ENCODE assay signal across 1 cellular context in genomic region chr16:21521390-21522143, GRCh38.
TF ChIP-seq lines count a peak whose summit lies in the region.

No MANE protein-coding gene starts in this region.

TF ChIP-seq in HepG2, 621 proteins besides CTCF, POLR2A, EP300 and RAD21 (continued from another document and continues in another):
- peak; percentile 77; the same call in 1 of the 2 replicates for TF ChIP-seq LCORL (IDR thresholded peaks at IDR 0.05)
- TF ChIP-seq LCORL (CRISPR knock-in tag; IDR thresholded peaks at IDR 0.05) = peak; percentile 98
- TF ChIP-seq SIX4 (CRISPR knock-in tag; IDR thresholded peaks at IDR 0.05) = 0 out of 2 replicates have a peak, but pooled peaks have one; percentile 64
- TF ChIP-seq PCBP1 (IDR thresholded peaks at IDR 0.05; ENCODE audit: borderline replicate concordance, low read depth, low read length) = 0 out of 2 replicates have a peak, but pooled peaks have one; percentile 51
- TF ChIP-seq PRDM4 (CRISPR knock-in tag; IDR thresholded peaks at IDR 0.05; ENCODE audit: borderline replicate concordance) = 0 out of 2 replicates have a peak, but pooled peaks have one; percentile 65
- peak; percentile 71; the same call in 1 of the 2 replicates for TF ChIP-seq ZNF567 (CRISPR knock-in tag; IDR thresholded peaks at IDR 0.05; ENCODE audit: borderline replicate concordance)
- peak; percentile 63; the same call in 1 of the 2 replicates for TF ChIP-seq ZNF558 (CRISPR knock-in tag; IDR thresholded peaks at IDR 0.05; ENCODE audit: borderline replicate concordance)
- TF ChIP-seq, protein P1, sequence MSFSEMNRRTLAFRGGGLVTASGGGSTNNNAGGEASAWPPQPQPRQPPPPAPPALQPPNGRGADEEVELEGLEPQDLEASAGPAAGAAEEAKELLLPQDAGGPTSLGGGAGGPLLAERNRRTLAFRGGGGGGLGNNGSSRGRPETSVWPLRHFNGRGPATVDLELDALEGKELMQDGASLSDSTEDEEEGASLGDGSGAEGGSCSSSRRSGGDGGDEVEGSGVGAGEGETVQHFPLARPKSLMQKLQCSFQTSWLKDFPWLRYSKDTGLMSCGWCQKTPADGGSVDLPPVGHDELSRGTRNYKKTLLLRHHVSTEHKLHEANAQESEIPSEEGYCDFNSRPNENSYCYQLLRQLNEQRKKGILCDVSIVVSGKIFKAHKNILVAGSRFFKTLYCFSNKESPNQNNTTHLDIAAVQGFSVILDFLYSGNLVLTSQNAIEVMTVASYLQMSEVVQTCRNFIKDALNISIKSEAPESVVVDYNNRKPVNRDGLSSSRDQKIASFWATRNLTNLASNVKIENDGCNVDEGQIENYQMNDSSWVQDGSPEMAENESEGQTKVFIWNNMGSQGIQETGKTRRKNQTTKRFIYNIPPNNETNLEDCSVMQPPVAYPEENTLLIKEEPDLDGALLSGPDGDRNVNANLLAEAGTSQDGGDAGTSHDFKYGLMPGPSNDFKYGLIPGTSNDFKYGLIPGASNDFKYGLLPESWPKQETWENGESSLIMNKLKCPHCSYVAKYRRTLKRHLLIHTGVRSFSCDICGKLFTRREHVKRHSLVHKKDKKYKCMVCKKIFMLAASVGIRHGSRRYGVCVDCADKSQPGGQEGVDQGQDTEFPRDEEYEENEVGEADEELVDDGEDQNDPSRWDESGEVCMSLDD (CRISPR knock-in tag; IDR thresholded peaks at IDR 0.05; ENCODE audit: borderline replicate concordance) = peak; percentile 76; the same call in 1 of the 2 replicates
- peak; percentile 94; the same call in 1 of the 2 replicates for TF ChIP-seq ZFP36L2 (CRISPR knock-in tag; IDR thresholded peaks at IDR 0.05)
- TF ChIP-seq MTF1 (CRISPR knock-in tag; IDR thresholded peaks at IDR 0.05) = 0 out of 2 replicates have a peak, but pooled peaks have one; percentile 38
- TF ChIP-seq ARID3A (IDR thresholded peaks at IDR 0.05; ENCODE audit: low read depth, low read length) = peak; percentile 87; the same call in 1 of the 2 replicates
- TF ChIP-seq ZNF629 (CRISPR knock-in tag; conservative IDR thresholded peaks at IDR 0.05) = 0 out of 2 replicates have a peak, but pooled peaks have one; percentile 49
- TF ChIP-seq, protein P2, sequence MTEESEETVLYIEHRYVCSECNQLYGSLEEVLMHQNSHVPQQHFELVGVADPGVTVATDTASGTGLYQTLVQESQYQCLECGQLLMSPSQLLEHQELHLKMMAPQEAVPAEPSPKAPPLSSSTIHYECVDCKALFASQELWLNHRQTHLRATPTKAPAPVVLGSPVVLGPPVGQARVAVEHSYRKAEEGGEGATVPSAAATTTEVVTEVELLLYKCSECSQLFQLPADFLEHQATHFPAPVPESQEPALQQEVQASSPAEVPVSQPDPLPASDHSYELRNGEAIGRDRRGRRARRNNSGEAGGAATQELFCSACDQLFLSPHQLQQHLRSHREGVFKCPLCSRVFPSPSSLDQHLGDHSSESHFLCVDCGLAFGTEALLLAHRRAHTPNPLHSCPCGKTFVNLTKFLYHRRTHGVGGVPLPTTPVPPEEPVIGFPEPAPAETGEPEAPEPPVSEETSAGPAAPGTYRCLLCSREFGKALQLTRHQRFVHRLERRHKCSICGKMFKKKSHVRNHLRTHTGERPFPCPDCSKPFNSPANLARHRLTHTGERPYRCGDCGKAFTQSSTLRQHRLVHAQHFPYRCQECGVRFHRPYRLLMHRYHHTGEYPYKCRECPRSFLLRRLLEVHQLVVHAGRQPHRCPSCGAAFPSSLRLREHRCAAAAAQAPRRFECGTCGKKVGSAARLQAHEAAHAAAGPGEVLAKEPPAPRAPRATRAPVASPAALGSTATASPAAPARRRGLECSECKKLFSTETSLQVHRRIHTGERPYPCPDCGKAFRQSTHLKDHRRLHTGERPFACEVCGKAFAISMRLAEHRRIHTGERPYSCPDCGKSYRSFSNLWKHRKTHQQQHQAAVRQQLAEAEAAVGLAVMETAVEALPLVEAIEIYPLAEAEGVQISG (CRISPR knock-in tag; IDR thresholded peaks at IDR 0.05) = peak; percentile 91; the same call in 1 of the 2 replicates
- peak; percentile 94 for TF ChIP-seq ZNF205 (CRISPR knock-in tag; IDR thresholded peaks at IDR 0.05)
- peak; percentile 68; the same call in 1 of the 2 replicates for TF ChIP-seq ZNF598 (CRISPR knock-in tag; IDR thresholded peaks at IDR 0.05; ENCODE audit: borderline replicate concordance)
- peak; percentile 60 for TF ChIP-seq SIX1 (CRISPR knock-in tag; IDR thresholded peaks at IDR 0.05; ENCODE audit: borderline replicate concordance)
- TF ChIP-seq HBP1 (CRISPR knock-in tag; IDR thresholded peaks at IDR 0.05; ENCODE audit: low read depth) = peak; percentile 79; the same call in 1 of the 2 replicates
- peak; percentile 98 for TF ChIP-seq ARHGAP35 (CRISPR knock-in tag; IDR thresholded peaks at IDR 0.05; ENCODE audit: borderline replicate concordance)
- peak; percentile 24; the same call in 1 of the 2 replicates for TF ChIP-seq MAF1 (CRISPR knock-in tag; IDR thresholded peaks at IDR 0.05; ENCODE audit: borderline replicate concordance)
- TF ChIP-seq DR1 (CRISPR knock-in tag; IDR thresholded peaks at IDR 0.05) = peak; percentile 95
- TF ChIP-seq HIVEP1 (CRISPR knock-in tag; IDR thresholded peaks at IDR 0.05) = peak; percentile 91
- TF ChIP-seq ZNF121 (CRISPR knock-in tag; IDR thresholded peaks at IDR 0.05) = peak; percentile 51
- peak; percentile 99 for TF ChIP-seq SAP130 (CRISPR knock-in tag; IDR thresholded peaks at IDR 0.05; ENCODE audit: low read depth)
- TF ChIP-seq, protein P3, sequence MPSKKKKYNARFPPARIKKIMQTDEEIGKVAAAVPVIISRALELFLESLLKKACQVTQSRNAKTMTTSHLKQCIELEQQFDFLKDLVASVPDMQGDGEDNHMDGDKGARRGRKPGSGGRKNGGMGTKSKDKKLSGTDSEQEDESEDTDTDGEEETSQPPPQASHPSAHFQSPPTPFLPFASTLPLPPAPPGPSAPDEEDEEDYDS (CRISPR knock-in tag; IDR thresholded peaks at IDR 0.05) = peak; percentile 96
- peak; percentile 61; the same call in 1 of the 2 replicates for TF ChIP-seq TCF7 (IDR thresholded peaks at IDR 0.05; ENCODE audit: low read depth)
- TF ChIP-seq SOX13 (IDR thresholded peaks at IDR 0.05) = peak; percentile 97
- TF ChIP-seq SOX13 (CRISPR knock-in tag; conservative IDR thresholded peaks at IDR 0.05 in 1 of 2, IDR thresholded peaks at IDR 0.05 in 1 of 2) = peak; percentile 93 to 98; a peak in 3 of 4 replicates
- TF ChIP-seq, protein P4, sequence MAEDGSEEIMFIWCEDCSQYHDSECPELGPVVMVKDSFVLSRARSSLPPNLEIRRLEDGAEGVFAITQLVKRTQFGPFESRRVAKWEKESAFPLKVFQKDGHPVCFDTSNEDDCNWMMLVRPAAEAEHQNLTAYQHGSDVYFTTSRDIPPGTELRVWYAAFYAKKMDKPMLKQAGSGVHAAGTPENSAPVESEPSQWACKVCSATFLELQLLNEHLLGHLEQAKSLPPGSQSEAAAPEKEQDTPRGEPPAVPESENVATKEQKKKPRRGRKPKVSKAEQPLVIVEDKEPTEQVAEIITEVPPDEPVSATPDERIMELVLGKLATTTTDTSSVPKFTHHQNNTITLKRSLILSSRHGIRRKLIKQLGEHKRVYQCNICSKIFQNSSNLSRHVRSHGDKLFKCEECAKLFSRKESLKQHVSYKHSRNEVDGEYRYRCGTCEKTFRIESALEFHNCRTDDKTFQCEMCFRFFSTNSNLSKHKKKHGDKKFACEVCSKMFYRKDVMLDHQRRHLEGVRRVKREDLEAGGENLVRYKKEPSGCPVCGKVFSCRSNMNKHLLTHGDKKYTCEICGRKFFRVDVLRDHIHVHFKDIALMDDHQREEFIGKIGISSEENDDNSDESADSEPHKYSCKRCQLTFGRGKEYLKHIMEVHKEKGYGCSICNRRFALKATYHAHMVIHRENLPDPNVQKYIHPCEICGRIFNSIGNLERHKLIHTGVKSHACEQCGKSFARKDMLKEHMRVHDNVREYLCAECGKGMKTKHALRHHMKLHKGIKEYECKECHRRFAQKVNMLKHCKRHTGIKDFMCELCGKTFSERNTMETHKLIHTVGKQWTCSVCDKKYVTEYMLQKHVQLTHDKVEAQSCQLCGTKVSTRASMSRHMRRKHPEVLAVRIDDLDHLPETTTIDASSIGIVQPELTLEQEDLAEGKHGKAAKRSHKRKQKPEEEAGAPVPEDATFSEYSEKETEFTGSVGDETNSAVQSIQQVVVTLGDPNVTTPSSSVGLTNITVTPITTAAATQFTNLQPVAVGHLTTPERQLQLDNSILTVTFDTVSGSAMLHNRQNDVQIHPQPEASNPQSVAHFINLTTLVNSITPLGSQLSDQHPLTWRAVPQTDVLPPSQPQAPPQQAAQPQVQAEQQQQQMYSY (CRISPR knock-in tag; IDR thresholded peaks at IDR 0.05) = peak; percentile 62; the same call in 1 of the 2 replicates
- peak; percentile 82; the same call in 1 of the 2 replicates for TF ChIP-seq STAT5B (CRISPR knock-in tag; IDR thresholded peaks at IDR 0.05)
- 0 out of 2 replicates have a peak, but pooled peaks have one; percentile 79 for TF ChIP-seq ZNF230 (CRISPR knock-in tag; IDR thresholded peaks at IDR 0.05)
- peak; percentile 68; the same call in 1 of the 2 replicates for TF ChIP-seq ZNF367 (CRISPR knock-in tag; IDR thresholded peaks at IDR 0.05; ENCODE audit: borderline replicate concordance)
- TF ChIP-seq MXI1 (IDR thresholded peaks at IDR 0.05; ENCODE audit: borderline replicate concordance, low read depth, low read length) = peak; percentile 81; the same call in 2 of the 3 replicates
- TF ChIP-seq BCL6 (CRISPR knock-in tag; IDR thresholded peaks at IDR 0.05) = peak; percentile 89
- peak; percentile 96 for TF ChIP-seq CBFB (CRISPR knock-in tag; IDR thresholded peaks at IDR 0.05)
- TF ChIP-seq, protein P5, sequence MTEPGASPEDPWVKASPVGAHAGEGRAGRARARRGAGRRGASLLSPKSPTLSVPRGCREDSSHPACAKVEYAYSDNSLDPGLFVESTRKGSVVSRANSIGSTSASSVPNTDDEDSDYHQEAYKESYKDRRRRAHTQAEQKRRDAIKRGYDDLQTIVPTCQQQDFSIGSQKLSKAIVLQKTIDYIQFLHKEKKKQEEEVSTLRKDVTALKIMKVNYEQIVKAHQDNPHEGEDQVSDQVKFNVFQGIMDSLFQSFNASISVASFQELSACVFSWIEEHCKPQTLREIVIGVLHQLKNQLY (CRISPR knock-in tag; IDR thresholded peaks at IDR 0.05) = peak; percentile 83
- TF ChIP-seq POLR2G (IDR thresholded peaks at IDR 0.05; ENCODE audit: low read depth, low read length) = peak; percentile 57; the same call in 1 of the 2 replicates
- TF ChIP-seq JUND (CRISPR knock-in tag; IDR thresholded peaks at IDR 0.05) = peak; percentile 71; the same call in 1 of the 2 replicates
- TF ChIP-seq, protein P6, sequence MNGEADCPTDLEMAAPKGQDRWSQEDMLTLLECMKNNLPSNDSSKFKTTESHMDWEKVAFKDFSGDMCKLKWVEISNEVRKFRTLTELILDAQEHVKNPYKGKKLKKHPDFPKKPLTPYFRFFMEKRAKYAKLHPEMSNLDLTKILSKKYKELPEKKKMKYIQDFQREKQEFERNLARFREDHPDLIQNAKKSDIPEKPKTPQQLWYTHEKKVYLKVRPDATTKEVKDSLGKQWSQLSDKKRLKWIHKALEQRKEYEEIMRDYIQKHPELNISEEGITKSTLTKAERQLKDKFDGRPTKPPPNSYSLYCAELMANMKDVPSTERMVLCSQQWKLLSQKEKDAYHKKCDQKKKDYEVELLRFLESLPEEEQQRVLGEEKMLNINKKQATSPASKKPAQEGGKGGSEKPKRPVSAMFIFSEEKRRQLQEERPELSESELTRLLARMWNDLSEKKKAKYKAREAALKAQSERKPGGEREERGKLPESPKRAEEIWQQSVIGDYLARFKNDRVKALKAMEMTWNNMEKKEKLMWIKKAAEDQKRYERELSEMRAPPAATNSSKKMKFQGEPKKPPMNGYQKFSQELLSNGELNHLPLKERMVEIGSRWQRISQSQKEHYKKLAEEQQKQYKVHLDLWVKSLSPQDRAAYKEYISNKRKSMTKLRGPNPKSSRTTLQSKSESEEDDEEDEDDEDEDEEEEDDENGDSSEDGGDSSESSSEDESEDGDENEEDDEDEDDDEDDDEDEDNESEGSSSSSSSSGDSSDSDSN (CRISPR knock-in tag; IDR thresholded peaks at IDR 0.05) = peak; percentile 87
